27 cellular contexts compared by ENCODE assay signal in genomic region chr6:129356129-129356528, GRCh38.
"Had no signal": no experiment of that assay in that cellular context is flagged by ENCODE, and none has a peak within 500 bp of the region (broad histone marks: within the 10 kb centered on the region; RNA-seq: fewer than 3 reads in every experiment).

No MANE protein-coding gene starts in this region.

- H3K4me3 ChIP-seq: esophagus muscularis mucosa, gastrocnemius medialis had no signal

- H3K36me3 ChIP-seq: brain microvascular endothelial cell, gastrocnemius medialis had no signal

- ATAC-seq: activated CD4-positive, CD25-positive, alpha-beta regulatory T cell treated with anti-CD3 and anti-CD28 coated beads, Interleukin-2, amount 50 U/mL, for 24 hours; activated CD8-positive, alpha-beta T cell treated with anti-CD3 and anti-CD28 coated beads for 36 hours; activated T-cell treated with anti-CD3 and anti-CD28 coated beads, Interleukin-2, amount 50 U/mL, for 4 hours; activated T-helper 17 cell treated with anti-CD3 and anti-CD28 coated beads, Interleukin-2, amount 50 U/mL, for 72 hours; effector memory CD8-positive, alpha-beta T cell; foreskin keratinocyte; gastrocnemius medialis had no signal

- DNase-seq: activated B cell treated with CpG ODN at 0.5 μM for 24 hours; activated CD4-positive, alpha-beta T cell treated with anti-CD3 and anti-CD28 coated beads for 48 hours; activated CD4-positive, alpha-beta T cell treated with anti-CD3 and anti-CD28 coated beads, Interleukin-2, amount 50 U/mL, for 1 hour; activated CD4-positive, alpha-beta T cell treated with anti-CD3 and anti-CD28 coated beads, Interleukin-2, amount 50 U/mL, for 48 hours; activated CD8-positive, alpha-beta memory T cell treated with anti-CD3 and anti-CD28 coated beads for 24 hours; activated CD8-positive, alpha-beta T cell treated with anti-CD3 and anti-CD28 coated beads for 36 hours; activated effector memory CD4-positive, alpha-beta T cell treated with Interleukin-2 at 50 U/mL for 16 hours; activated gamma-delta T cell treated with Interleukin-2 at 50 U/mL for 16 hours; activated naive CD4-positive, alpha-beta T cell treated with anti-CD3 and anti-CD28 coated beads, Interleukin-2, amount 50 U/mL, for 16 hours; activated naive CD4-positive, alpha-beta T cell treated with Interleukin-2 at 50 U/mL for 16 hours; activated T-cell treated with anti-CD3 and anti-CD28 coated beads, Interleukin-2, amount 50 U/mL, for 4 hours; amniotic stem cell; anterior cingulate cortex; brain microvascular endothelial cell; cortex of kidney; dermis blood vessel endothelial cell; effector CD4-positive, alpha-beta T cell; effector memory CD8-positive, alpha-beta T cell; erythroblast; foreskin keratinocyte; gastrocnemius medialis; glutamatergic neuron; T-helper 2 cell had no signal

- H3K27ac ChIP-seq: brain microvascular endothelial cell, esophagus muscularis mucosa, foreskin keratinocyte, gastrocnemius medialis, VCaP had no signal

- H3K9me3 ChIP-seq: esophagus muscularis mucosa, gastrocnemius medialis had no signal

- H3K27me3 ChIP-seq: brain microvascular endothelial cell, esophagus muscularis mucosa, foreskin keratinocyte, gastrocnemius medialis had no signal
